16 cellular contexts compared by ENCODE assay signal in the genomic region with DNA sequence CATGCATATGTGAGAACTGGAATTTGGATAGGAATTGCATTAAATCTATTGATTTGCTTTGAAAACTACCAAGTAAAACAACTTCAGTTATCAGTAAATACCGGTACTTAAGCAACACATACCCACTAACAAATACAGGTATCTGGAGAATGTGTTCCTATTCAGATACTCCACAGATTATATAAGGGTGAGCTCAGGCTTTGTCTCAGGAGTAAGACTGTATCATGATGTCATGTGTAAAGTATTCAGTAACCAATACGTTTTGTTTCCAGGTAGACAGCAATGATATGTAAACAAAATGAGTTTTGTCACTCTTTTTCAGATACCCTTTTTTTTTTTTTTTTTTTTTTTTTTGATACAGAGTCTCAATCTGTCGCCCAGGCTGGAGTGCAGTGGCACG.
DNase-seq lines count a peak whose midpoint lies in the region; ATAC-seq and TF ChIP-seq lines count a peak whose summit lies in the region.
"Had no signal": no experiment of that assay in that cellular context is flagged by ENCODE, and none has a peak within 500 bp of the region (broad histone marks: within the 10 kb centered on the region; RNA-seq: fewer than 3 reads in every experiment).

No MANE protein-coding gene starts in this region.

- H3K56ac ChIP-seq in mesendoderm (ENCODE audit: low read length), result no peak overlapping the region

- H3K27me3 ChIP-seq in mesendoderm (ENCODE audit: insufficient read depth, low read length, poor library complexity), result no peaks in the 10 kb centered on the region
- H3K27me3 ChIP-seq: BE2C had no signal

- H2AK5ac ChIP-seq in mesendoderm (ENCODE audit: low read length), result no peak overlapping the region

- H2BK120ac ChIP-seq in mesendoderm (ENCODE audit: low read depth, low read length), result no peak overlapping the region

- H3K18ac ChIP-seq in mesendoderm (ENCODE audit: low read length), result no peak overlapping the region

- H3K79me2 ChIP-seq in mesendoderm (ENCODE audit: control insufficient read depth, insufficient read depth, low read length), result no peaks in the 10 kb centered on the region

- DNase-seq in NCI-H226 (peak; percentile 23), WTC11 (ENCODE audit: low spot score) (no peak), epithelial cell of prostate (ENCODE audit: low read depth, low spot score) (peak; percentile 29), mesendoderm (peak; percentile 78), NCI-H510A treated with DMSO at 0.1 percent for 48 hours (lab: John Stamatoyannopoulos, UW) (no peak), H4 (ENCODE audit: low spot score) (no peak), NCI-H2029 treated with DMSO at 0.1 percent for 48 hours (lab: John Stamatoyannopoulos, UW) (no peak)
- DNase-seq: BE2C; CD4-positive, alpha-beta memory T cell; DND-41; GDM1; IMR-90 had no signal

- POLR2A ChIA-PET in WTC11 (lab: Charles Lee), result no interaction called here

- no peak overlapping the region for H4K5ac ChIP-seq in mesendoderm (ENCODE audit: low read length)

- no peak overlapping the region for H2BK15ac ChIP-seq in mesendoderm (replicated peaks; ENCODE audit: low read depth)

- no peaks in the 10 kb centered on the region for H3K27me3 Mint-ChIP-seq in WTC11 (ENCODE audit: low read depth)
- H3K27me3 Mint-ChIP-seq: CD4-positive, alpha-beta memory T cell had no signal

- no peak overlapping the region for H3K23ac ChIP-seq in mesendoderm (ENCODE audit: low read length)

- no CpG with 5 or more reads among the region's 4 CpGs for WGBS in mesendoderm (ENCODE audit: extremely low coverage, insufficient coverage, low lambda C conversion rate)

- H3K9me3 Mint-ChIP-seq in WTC11, result no peaks in the 10 kb centered on the region
- H3K9me3 Mint-ChIP-seq: CD4-positive, alpha-beta memory T cell had no signal

- H3K36me3 ChIP-seq in mesendoderm (ENCODE audit: control insufficient read depth, insufficient read depth, low read length), result no peaks in the 10 kb centered on the region
- H3K36me3 ChIP-seq: BE2C had no signal

- H3K36me3 Mint-ChIP-seq in WTC11, result no peaks in the 10 kb centered on the region
- H3K36me3 Mint-ChIP-seq: CD4-positive, alpha-beta memory T cell had no signal

- CTCF ChIA-PET in WTC11 (lab: Charles Lee), result interaction anchor here (1.0 kb wide), 1 partner anchor 686 kb away, joined by 3 read pairs; no protein-coding TSS in a partner anchor

- TF ChIP-seq CTCF in WTC11 (IDR thresholded peaks at IDR 0.05), result no peak

- no peaks in the 10 kb centered on the region for H3K79me1 ChIP-seq in mesendoderm (ENCODE audit: low read length)

- H3K4me2 ChIP-seq in mesendoderm (ENCODE audit: low read length), result no peak overlapping the region
- H3K4me2 ChIP-seq: A549 had no signal

- no peak overlapping the region for H3K4me3 ChIP-seq in mesendoderm (ENCODE audit: low read length)
- H3K4me3 ChIP-seq: A549 had no signal

- H3K4ac ChIP-seq in mesendoderm (ENCODE audit: low read depth, low read length), result no peak overlapping the region

- H3K27ac Mint-ChIP-seq in WTC11, result no peak overlapping the region
- H3K27ac Mint-ChIP-seq: CD4-positive, alpha-beta memory T cell had no signal

- H3K27ac ChIP-seq in epithelial cell of prostate, result no peak overlapping the region
- H3K27ac ChIP-seq in mesendoderm (ENCODE audit: low read depth, low read length), result no peak overlapping the region
- H3K27ac ChIP-seq: A549, C4-2B, HL-60 had no signal

- H2BK5ac ChIP-seq in mesendoderm (ENCODE audit: low read length), result no peak overlapping the region

- 0 out of 2 replicates have a peak, but pooled peaks cover 2% of the 10 kb centered on the region for H3K4me1 Mint-ChIP-seq in WTC11
- H3K4me1 Mint-ChIP-seq: CD4-positive, alpha-beta memory T cell had no signal

- no peak overlapping the region for H4K8ac ChIP-seq in mesendoderm (ENCODE audit: low read depth, low read length)

- no peak overlapping the region for H3K9ac ChIP-seq in mesendoderm (ENCODE audit: low read length)

- H3K4me1 ChIP-seq in mesendoderm (ENCODE audit: control insufficient read depth, low read depth, low read length), result no peaks in the 10 kb centered on the region
- H3K4me1 ChIP-seq: A549, BE2C had no signal

- no peak overlapping the region for H3K4me3 Mint-ChIP-seq in WTC11
- H3K4me3 Mint-ChIP-seq: CD4-positive, alpha-beta memory T cell had no signal

- ATAC-seq in WTC11, result peak; percentile 44; the same call in 1 of the 2 replicates
- ATAC-seq: A549, HCT116 had no signal

TF ChIP-seq in WTC11, 78 proteins besides CTCF, POLR2A, EP300 and RAD21:
- TF ChIP-seq, protein P1, sequence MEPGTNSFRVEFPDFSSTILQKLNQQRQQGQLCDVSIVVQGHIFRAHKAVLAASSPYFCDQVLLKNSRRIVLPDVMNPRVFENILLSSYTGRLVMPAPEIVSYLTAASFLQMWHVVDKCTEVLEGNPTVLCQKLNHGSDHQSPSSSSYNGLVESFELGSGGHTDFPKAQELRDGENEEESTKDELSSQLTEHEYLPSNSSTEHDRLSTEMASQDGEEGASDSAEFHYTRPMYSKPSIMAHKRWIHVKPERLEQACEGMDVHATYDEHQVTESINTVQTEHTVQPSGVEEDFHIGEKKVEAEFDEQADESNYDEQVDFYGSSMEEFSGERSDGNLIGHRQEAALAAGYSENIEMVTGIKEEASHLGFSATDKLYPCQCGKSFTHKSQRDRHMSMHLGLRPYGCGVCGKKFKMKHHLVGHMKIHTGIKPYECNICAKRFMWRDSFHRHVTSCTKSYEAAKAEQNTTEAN (CRISPR knock-in tag; IDR thresholded peaks at IDR 0.05), result no peak
- TF ChIP-seq TCF7 (CRISPR knock-in tag; IDR thresholded peaks at IDR 0.05; ENCODE audit: low read depth) (no peak), PRRX2 (CRISPR knock-in tag; IDR thresholded peaks at IDR 0.05) (no peak)
- TF ChIP-seq, protein P2, sequence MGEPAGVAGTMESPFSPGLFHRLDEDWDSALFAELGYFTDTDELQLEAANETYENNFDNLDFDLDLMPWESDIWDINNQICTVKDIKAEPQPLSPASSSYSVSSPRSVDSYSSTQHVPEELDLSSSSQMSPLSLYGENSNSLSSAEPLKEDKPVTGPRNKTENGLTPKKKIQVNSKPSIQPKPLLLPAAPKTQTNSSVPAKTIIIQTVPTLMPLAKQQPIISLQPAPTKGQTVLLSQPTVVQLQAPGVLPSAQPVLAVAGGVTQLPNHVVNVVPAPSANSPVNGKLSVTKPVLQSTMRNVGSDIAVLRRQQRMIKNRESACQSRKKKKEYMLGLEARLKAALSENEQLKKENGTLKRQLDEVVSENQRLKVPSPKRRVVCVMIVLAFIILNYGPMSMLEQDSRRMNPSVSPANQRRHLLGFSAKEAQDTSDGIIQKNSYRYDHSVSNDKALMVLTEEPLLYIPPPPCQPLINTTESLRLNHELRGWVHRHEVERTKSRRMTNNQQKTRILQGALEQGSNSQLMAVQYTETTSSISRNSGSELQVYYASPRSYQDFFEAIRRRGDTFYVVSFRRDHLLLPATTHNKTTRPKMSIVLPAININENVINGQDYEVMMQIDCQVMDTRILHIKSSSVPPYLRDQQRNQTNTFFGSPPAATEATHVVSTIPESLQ (CRISPR knock-in tag; IDR thresholded peaks at IDR 0.05), result no peak
- TF ChIP-seq, protein P3, sequence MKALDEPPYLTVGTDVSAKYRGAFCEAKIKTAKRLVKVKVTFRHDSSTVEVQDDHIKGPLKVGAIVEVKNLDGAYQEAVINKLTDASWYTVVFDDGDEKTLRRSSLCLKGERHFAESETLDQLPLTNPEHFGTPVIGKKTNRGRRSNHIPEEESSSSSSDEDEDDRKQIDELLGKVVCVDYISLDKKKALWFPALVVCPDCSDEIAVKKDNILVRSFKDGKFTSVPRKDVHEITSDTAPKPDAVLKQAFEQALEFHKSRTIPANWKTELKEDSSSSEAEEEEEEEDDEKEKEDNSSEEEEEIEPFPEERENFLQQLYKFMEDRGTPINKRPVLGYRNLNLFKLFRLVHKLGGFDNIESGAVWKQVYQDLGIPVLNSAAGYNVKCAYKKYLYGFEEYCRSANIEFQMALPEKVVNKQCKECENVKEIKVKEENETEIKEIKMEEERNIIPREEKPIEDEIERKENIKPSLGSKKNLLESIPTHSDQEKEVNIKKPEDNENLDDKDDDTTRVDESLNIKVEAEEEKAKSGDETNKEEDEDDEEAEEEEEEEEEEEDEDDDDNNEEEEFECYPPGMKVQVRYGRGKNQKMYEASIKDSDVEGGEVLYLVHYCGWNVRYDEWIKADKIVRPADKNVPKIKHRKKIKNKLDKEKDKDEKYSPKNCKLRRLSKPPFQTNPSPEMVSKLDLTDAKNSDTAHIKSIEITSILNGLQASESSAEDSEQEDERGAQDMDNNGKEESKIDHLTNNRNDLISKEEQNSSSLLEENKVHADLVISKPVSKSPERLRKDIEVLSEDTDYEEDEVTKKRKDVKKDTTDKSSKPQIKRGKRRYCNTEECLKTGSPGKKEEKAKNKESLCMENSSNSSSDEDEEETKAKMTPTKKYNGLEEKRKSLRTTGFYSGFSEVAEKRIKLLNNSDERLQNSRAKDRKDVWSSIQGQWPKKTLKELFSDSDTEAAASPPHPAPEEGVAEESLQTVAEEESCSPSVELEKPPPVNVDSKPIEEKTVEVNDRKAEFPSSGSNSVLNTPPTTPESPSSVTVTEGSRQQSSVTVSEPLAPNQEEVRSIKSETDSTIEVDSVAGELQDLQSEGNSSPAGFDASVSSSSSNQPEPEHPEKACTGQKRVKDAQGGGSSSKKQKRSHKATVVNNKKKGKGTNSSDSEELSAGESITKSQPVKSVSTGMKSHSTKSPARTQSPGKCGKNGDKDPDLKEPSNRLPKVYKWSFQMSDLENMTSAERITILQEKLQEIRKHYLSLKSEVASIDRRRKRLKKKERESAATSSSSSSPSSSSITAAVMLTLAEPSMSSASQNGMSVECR (CRISPR knock-in tag; IDR thresholded peaks at IDR 0.05; ENCODE audit: borderline replicate concordance), result no peak
- TF ChIP-seq, protein P4, sequence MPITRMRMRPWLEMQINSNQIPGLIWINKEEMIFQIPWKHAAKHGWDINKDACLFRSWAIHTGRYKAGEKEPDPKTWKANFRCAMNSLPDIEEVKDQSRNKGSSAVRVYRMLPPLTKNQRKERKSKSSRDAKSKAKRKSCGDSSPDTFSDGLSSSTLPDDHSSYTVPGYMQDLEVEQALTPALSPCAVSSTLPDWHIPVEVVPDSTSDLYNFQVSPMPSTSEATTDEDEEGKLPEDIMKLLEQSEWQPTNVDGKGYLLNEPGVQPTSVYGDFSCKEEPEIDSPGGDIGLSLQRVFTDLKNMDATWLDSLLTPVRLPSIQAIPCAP (CRISPR knock-in tag; IDR thresholded peaks at IDR 0.05), result no peak

Comparison
In these comparisons a context has a peak if more than half of its experiments do, and no peak if none do; other contexts are left out.
1. DNase-seq: peak in NCI-H226 (single experiment), epithelial cell of prostate (single experiment) and mesendoderm (single experiment); none in WTC11 (single experiment), NCI-H510A treated with DMSO at 0.1 percent for 48 hours (single experiment), H4 (single experiment) and NCI-H2029 treated with DMSO at 0.1 percent for 48 hours (single experiment).